ENCODE assay signal across 8 cellular contexts in genomic region chr2:240997856-240998705, GRCh38. TPM values are rescaled to one million over a fixed set of nuclear protein-coding genes. Genes with fewer than 3 reads are reported as not detected.
DNase-seq lines count a peak whose midpoint lies in the region; ATAC-seq and TF ChIP-seq lines count a peak whose summit lies in the region.

Gene SNED1, plus strand, starts transcription at chr2:240998618. Its CDS starts 220 bp downstream, at chr2:240998838.

- no peaks in the 10 kb centered on the region for H3K36me3 Mint-ChIP-seq in activated naive CD4-positive, alpha-beta T cell treated with anti-CD3 and anti-CD28 coated beads for 36 hours (ENCODE audit: low read depth)

- H3K27ac Mint-ChIP-seq in activated naive CD4-positive, alpha-beta T cell treated with anti-CD3 and anti-CD28 coated beads for 36 hours: no peak within 1 kb of the TSS

- no peaks in the 10 kb centered on the region for H3K79me2 ChIP-seq in neural cell (replicated peaks; ENCODE audit: insufficient read depth, low read length)

- H3K9me3 Mint-ChIP-seq in activated naive CD4-positive, alpha-beta T cell treated with anti-CD3 and anti-CD28 coated beads for 36 hours: peaks cover under 1% of the 10 kb centered on the region

- DNase-seq in ACHN (peak; percentile 76), HCEC 1CT (peak; percentile 38), Peyer's patch (peak; percentile 71 to 92 (median 88)), foreskin keratinocyte (peak in 1 of 2 donors; percentile 17), suprapubic skin (ENCODE audit: low spot score in 2 of 2) (peak; percentile 90 to 96)
- DNase-seq in activated naive CD4-positive, alpha-beta T cell treated with anti-CD3 and anti-CD28 coated beads for 36 hours: peak; percentile 31

- TF ChIP-seq CTCF in Peyer's patch (IDR thresholded peaks at IDR 0.05) (no peak), foreskin keratinocyte (conservative IDR thresholded peaks at IDR 0.05) (no peak), neural cell (IDR thresholded peaks at IDR 0.05; ENCODE audit: poor library complexity, severe bottlenecking) (no peak), suprapubic skin (IDR thresholded peaks at IDR 0.05) (no peak)

- H4K20me1 ChIP-seq in neural cell (ENCODE audit: insufficient read depth): no peaks in the 10 kb centered on the region

- intact Hi-C loops in activated naive CD4-positive, alpha-beta T cell treated with anti-CD3 and anti-CD28 coated beads for 36 hours (cut with micrococcal nuclease): no loop called here

- no peak within 1 kb of the TSS for H3K9ac ChIP-seq in neural cell (ENCODE audit: low read length)

- TF ChIP-seq POLR2A in Peyer's patch (IDR thresholded peaks at IDR 0.05) (peak in 1 of 2 donors; percentile 7), suprapubic skin (IDR thresholded peaks at IDR 0.05) (peak in 1 of 2 donors; percentile 39)

- H3K27ac ChIP-seq in Peyer's patch: peak within 1 kb of the TSS; percentile 39 to 84 (median 72)
- no peak within 1 kb of the TSS for H3K27ac ChIP-seq in foreskin keratinocyte
- H3K27ac ChIP-seq in neural cell (ENCODE audit: low read length): no peak within 1 kb of the TSS
- H3K27ac ChIP-seq in suprapubic skin: peak within 1 kb of the TSS; percentile 90

- CTCF ChIA-PET in activated naive CD4-positive, alpha-beta T cell treated with anti-CD3 and anti-CD28 coated beads for 36 hours (lab: Charles Lee): no interaction called here

- H3K4me1 ChIP-seq in Peyer's patch (peaks cover 0 to 24% (median 0%) of the 10 kb centered on the region in 4 donors), foreskin keratinocyte (no peaks in the 10 kb centered on the region), suprapubic skin (peaks cover 56% of the 10 kb centered on the region)

- peak within 1 kb of the TSS; percentile 41 for H3K4me3 Mint-ChIP-seq in activated naive CD4-positive, alpha-beta T cell treated with anti-CD3 and anti-CD28 coated beads for 36 hours

- no peak for TF ChIP-seq EP300 in neural cell (conservative IDR thresholded peaks at IDR 0.05; ENCODE audit: poor library complexity, severe bottlenecking)
- no peak for TF ChIP-seq EP300 in suprapubic skin (IDR thresholded peaks at IDR 0.05)

- H3F3A ChIP-seq in neural cell (ENCODE audit: insufficient read depth, low read length, poor library complexity, severe bottlenecking): no peaks in the 10 kb centered on the region

- H3K9me3 ChIP-seq in Peyer's patch (peaks cover 0 to 5% (median under 1%) of the 10 kb centered on the region in 4 donors), neural cell (ENCODE audit: low read length) (no peaks in the 10 kb centered on the region), suprapubic skin (no peaks in the 10 kb centered on the region)

- H3K4me1 Mint-ChIP-seq in activated naive CD4-positive, alpha-beta T cell treated with anti-CD3 and anti-CD28 coated beads for 36 hours (ENCODE audit: low read depth): peaks cover 14% of the 10 kb centered on the region

- H3K27me3 Mint-ChIP-seq in activated naive CD4-positive, alpha-beta T cell treated with anti-CD3 and anti-CD28 coated beads for 36 hours (ENCODE audit: low read depth): peaks cover 20% of the 10 kb centered on the region

- no peaks in the 10 kb centered on the region for H3K9me2 ChIP-seq in neural cell (ENCODE audit: insufficient read depth, low read length)

- in situ Hi-C loops in ACHN (cut with HindIII; ENCODE audit: low pct_ligation_motif_present, low pct_unique_long_range_greater_than_20kb, low sequenced_read_pairs): no loop called here

- no peak within 1 kb of the TSS for H3K4me2 ChIP-seq in neural cell (ENCODE audit: low read length)

- no peak for TF ChIP-seq RAD21 in neural cell (conservative IDR thresholded peaks at IDR 0.05)

- peak within 1 kb of the TSS; percentile 44 to 67 (median 58) for H3K4me3 ChIP-seq in Peyer's patch
- H3K4me3 ChIP-seq in neural cell (ENCODE audit: low read length): peak within 1 kb of the TSS; percentile 57
- peak within 1 kb of the TSS; percentile 72 for H3K4me3 ChIP-seq in suprapubic skin

- no peaks in the 10 kb centered on the region for H3K27me3 ChIP-seq in Peyer's patch
- peaks cover 32% of the 10 kb centered on the region for H3K27me3 ChIP-seq in foreskin keratinocyte
- H3K27me3 ChIP-seq in neural cell (ENCODE audit: insufficient read depth, low read depth, low read length): peaks cover 43% of the 10 kb centered on the region
- peaks cover 10% of the 10 kb centered on the region for H3K27me3 ChIP-seq in suprapubic skin

- no peaks in the 10 kb centered on the region for H3K36me3 ChIP-seq in Peyer's patch
- no peaks in the 10 kb centered on the region for H3K36me3 ChIP-seq in neural cell (ENCODE audit: insufficient read depth, low read length)
- peaks cover under 1% of the 10 kb centered on the region for H3K36me3 ChIP-seq in suprapubic skin

- WGBS in suprapubic skin: 8% methylated on average over 18 of the region's 61 CpGs

- no peak within 1 kb of the TSS for H2AFZ ChIP-seq in neural cell (ENCODE audit: low read depth, low read length)

- ATAC-seq in foreskin keratinocyte (peak; percentile 63), HG03460 (IDR thresholded peaks at IDR 0.05; ENCODE audit: unreplicated experiment) (no peak)

TF ChIP-seq in neural cell, 6 proteins besides CTCF, POLR2A, EP300 and RAD21:
- TF ChIP-seq REST (IDR thresholded peaks at IDR 0.05; ENCODE audit: borderline replicate concordance): no peak
- no peak for TF ChIP-seq POLR2AphosphoS5 (IDR thresholded peaks at IDR 0.05)
- TF ChIP-seq MXI1 (conservative IDR thresholded peaks at IDR 0.05; ENCODE audit: poor library complexity, severe bottlenecking): no peak
- TF ChIP-seq SMC3 (conservative IDR thresholded peaks at IDR 0.05; ENCODE audit: poor library complexity): no peak
TF ChIP-seq in neural cell: peak in this region for 0.

RNA-seq across cellular contexts. Expression of gene SNED1, which starts in this region (rescaled TPM):
- total RNA-seq in Peyer's patch: 10 to 100 TPM in 3 of 4 donors, 1 to 10 TPM in 1; 6.8 to 83.3 (median 25.2) TPM
- total RNA-seq in activated naive CD4-positive, alpha-beta T cell treated with anti-CD3 and anti-CD28 coated beads for 36 hours: under 1 TPM; 0.35 to 0.60 TPM
- total RNA-seq in foreskin keratinocyte: not detected in 2 replicates
- not detected in 2 replicates for polyA plus RNA-seq in foreskin keratinocyte
- polyA plus RNA-seq in neural cell: 0.04 and 0.32 TPM in 2 replicates
- polyA minus RNA-seq in neural cell: not detected in 2 replicates
- 10 to 100 TPM in 3 of 4 donors, 1 to 10 TPM in 1; 5.6 to 31.9 (median 13.2) TPM for total RNA-seq in suprapubic skin

Comparison
In these comparisons a context has a peak if more than half of its experiments do, and no peak if none do; other contexts are left out.
1. Peak in DNase-seq in activated naive CD4-positive, alpha-beta T cell treated with anti-CD3 and anti-CD28 coated beads for 36 hours; RNA of the gene not detected or under 1 TPM.
2. Peak in ATAC-seq in foreskin keratinocyte; RNA of the gene not detected or under 1 TPM.
3. H3K27ac ChIP-seq: peak in Peyer's patch (4 of 4) and suprapubic skin (single experiment); none in foreskin keratinocyte (single experiment) and neural cell (single experiment).
4. Peak in every context shown above with its lines, with median percentiles within 50 percentile points of each other: H3K4me3 ChIP-seq.